ENCODE assay signal across 8 cellular contexts in genomic region chr12:30796891-30797371, GRCh38. TPM values are rescaled to one million over a fixed set of nuclear protein-coding genes. Genes with fewer than 3 reads are reported as not detected.
A peak's percentile ranks its signal among the peaks of the same experiment; 100 is the strongest.
DNase-seq lines count a peak whose midpoint lies in the region; ATAC-seq and TF ChIP-seq lines count a peak whose summit lies in the region.

No MANE protein-coding gene starts in this region.

- H3K36me3 ChIP-seq in gastroesophageal sphincter, result no peaks in the 10 kb centered on the region
- no peaks in the 10 kb centered on the region for H3K36me3 ChIP-seq in gastrocnemius medialis

- H3K9me3 Mint-ChIP-seq in activated CD4-positive, alpha-beta T cell treated with anti-CD3 and anti-CD28 coated beads, Interleukin-2, amount 10 ng/mL, durations not matched to agents 24 days and 14 days, result no peaks in the 10 kb centered on the region

- peaks cover 51% of the 10 kb centered on the region for H3K27me3 Mint-ChIP-seq in activated CD4-positive, alpha-beta T cell treated with anti-CD3 and anti-CD28 coated beads, Interleukin-2, amount 10 ng/mL, durations not matched to agents 24 days and 14 days

- H3K27ac ChIP-seq in VCaP, result peak overlapping the region; percentile 80; the same call in 1 of the 2 replicates
- H3K27ac ChIP-seq in gastroesophageal sphincter, result no peak overlapping the region
- H3K27ac ChIP-seq in gastrocnemius medialis, result peak overlapping the region in 1 of 4 donors; percentile 40

- no peak for TF ChIP-seq EP300 in gastroesophageal sphincter (IDR thresholded peaks at IDR 0.05)

- H3K36me3 Mint-ChIP-seq in activated CD4-positive, alpha-beta T cell treated with anti-CD3 and anti-CD28 coated beads, Interleukin-2, amount 10 ng/mL, durations not matched to agents 24 days and 14 days (ENCODE audit: low read depth), result no peaks in the 10 kb centered on the region

- TF ChIP-seq CTCF in VCaP (conservative IDR thresholded peaks at IDR 0.05) (no peak), gastroesophageal sphincter (IDR thresholded peaks at IDR 0.05) (no peak), gastrocnemius medialis (IDR thresholded peaks at IDR 0.05 in 4 of 5, conservative IDR thresholded peaks at IDR 0.05 in 1 of 5) (no peak)

- H3K9me3 ChIP-seq in gastroesophageal sphincter (no peaks in the 10 kb centered on the region), gastrocnemius medialis (no peaks in the 10 kb centered on the region)

- ATAC-seq in gastroesophageal sphincter (no peak), gastrocnemius medialis (no peak), GM18505 (IDR thresholded peaks at IDR 0.05; ENCODE audit: unreplicated experiment) (no peak), GM21825 (IDR thresholded peaks at IDR 0.05; ENCODE audit: unreplicated experiment) (no peak)

- no peak for DNase-seq in activated CD4-positive, alpha-beta T cell treated with anti-CD3 and anti-CD28 coated beads, Interleukin-2, amount 10 ng/mL, durations not matched to agents 24 days and 14 days
- DNase-seq in activated CD4-positive, alpha-beta T cell treated with anti-CD3 and anti-CD28 coated beads, Interleukin-2, amount 50 U/mL, for 1 hour, result no peak
- no peak for DNase-seq in gastrocnemius medialis
- DNase-seq in stimulated activated CD8-positive, alpha-beta memory T cell treated with anti-CD3 and anti-CD28 coated beads, Interleukin-4, amount 100 ng/mL, for 48 hours, result no peak

- H3K4me1 Mint-ChIP-seq in activated CD4-positive, alpha-beta T cell treated with anti-CD3 and anti-CD28 coated beads, Interleukin-2, amount 10 ng/mL, durations not matched to agents 24 days and 14 days, result peaks cover 14% of the 10 kb centered on the region

- H3K4me3 ChIP-seq in gastroesophageal sphincter, result peak overlapping the region; percentile 38 to 62
- peak overlapping the region; percentile 65 to 76 (median 68) for H3K4me3 ChIP-seq in gastrocnemius medialis

- intact Hi-C loops in activated CD4-positive, alpha-beta T cell treated with anti-CD3 and anti-CD28 coated beads, Interleukin-2, amount 10 ng/mL, durations not matched to agents 24 days and 14 days (cut with micrococcal nuclease), result no loop called here
- intact Hi-C loops in gastrocnemius medialis (cut with DNase I; ENCODE audit: low total_unique reads), result no loop called here

- TF ChIP-seq POLR2A in gastroesophageal sphincter (IDR thresholded peaks at IDR 0.05) (no peak), gastrocnemius medialis (IDR thresholded peaks at IDR 0.05) (no peak), GM18505 (IDR thresholded peaks at IDR 0.05; ENCODE audit: borderline replicate concordance, extremely low read depth, insufficient read depth, insufficient read length) (no peak)

- peaks cover 0 to 25% (median 0%) of the 10 kb centered on the region in 3 donors for H3K4me1 ChIP-seq in gastroesophageal sphincter
- peaks cover 7 to 24% of the 10 kb centered on the region in 2 donors for H3K4me1 ChIP-seq in gastrocnemius medialis

- H3K27me3 ChIP-seq in gastroesophageal sphincter (peaks cover 44% of the 10 kb centered on the region), gastrocnemius medialis (no peaks in the 10 kb centered on the region)

- no peak overlapping the region for H3K27ac Mint-ChIP-seq in activated CD4-positive, alpha-beta T cell treated with anti-CD3 and anti-CD28 coated beads, Interleukin-2, amount 10 ng/mL, durations not matched to agents 24 days and 14 days

- H3K4me3 Mint-ChIP-seq in activated CD4-positive, alpha-beta T cell treated with anti-CD3 and anti-CD28 coated beads, Interleukin-2, amount 10 ng/mL, durations not matched to agents 24 days and 14 days, result peak overlapping the region; percentile 70

- WGBS in gastroesophageal sphincter (ENCODE audit: low coverage in 1 of 2), 2 donors, result 13 to 15% methylated on average over 13 to 14 of the region's 22 CpGs

- in situ Hi-C loops in gastrocnemius medialis (cut with MboI; ENCODE audit: low sequenced_read_pairs in 4 of 4), result no loop called here

RNA-seq across cellular contexts. Expression of gene CAPRIN2, which starts 42.2 kb away (rescaled TPM):
- total RNA-seq in activated CD4-positive, alpha-beta T cell treated with anti-CD3 and anti-CD28 coated beads, Interleukin-2, amount 10 ng/mL, durations not matched to agents 24 days and 14 days, result 8.6 and 12.2 TPM in 2 replicates
- total RNA-seq in gastroesophageal sphincter, result 10 to 100 TPM; 20.5 to 38.3 (median 27.8) TPM
- 10 to 100 TPM in 1 of 4 donors, 1 to 10 TPM in 3; 6.3 to 21.1 (median 7.2) TPM for total RNA-seq in gastrocnemius medialis
